In the genomic region with DNA sequence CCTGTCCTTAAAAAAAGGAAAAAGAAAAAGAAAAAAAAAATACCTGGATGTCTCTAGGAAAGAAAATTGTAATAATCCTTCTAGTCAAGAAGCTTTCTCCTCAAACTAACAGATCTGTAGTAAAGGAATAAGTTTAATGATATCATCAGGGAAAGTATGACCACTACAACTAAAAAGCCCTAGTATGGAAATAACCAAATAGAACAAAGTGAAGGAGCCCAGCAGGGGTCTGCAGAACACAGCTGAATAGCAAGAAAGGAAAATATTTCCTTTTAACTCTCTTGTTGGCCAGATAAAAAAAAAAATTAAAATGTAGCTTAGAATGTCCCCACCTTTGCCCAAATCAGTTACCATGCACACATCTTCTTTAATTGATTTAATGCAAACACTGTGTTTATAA, we compare ENCODE assay signal across 1 cellular context.
TF ChIP-seq lines count a peak whose summit lies in the region.

No MANE protein-coding gene starts in this region.

TF ChIP-seq in SK-N-SH, 30 proteins besides CTCF, POLR2A, EP300 and RAD21:
- TF ChIP-seq ELF1 (IDR thresholded peaks at IDR 0.05), result no peak
- no peak for TF ChIP-seq TCF12 (IDR thresholded peaks at IDR 0.05)
- TF ChIP-seq, protein P1, sequence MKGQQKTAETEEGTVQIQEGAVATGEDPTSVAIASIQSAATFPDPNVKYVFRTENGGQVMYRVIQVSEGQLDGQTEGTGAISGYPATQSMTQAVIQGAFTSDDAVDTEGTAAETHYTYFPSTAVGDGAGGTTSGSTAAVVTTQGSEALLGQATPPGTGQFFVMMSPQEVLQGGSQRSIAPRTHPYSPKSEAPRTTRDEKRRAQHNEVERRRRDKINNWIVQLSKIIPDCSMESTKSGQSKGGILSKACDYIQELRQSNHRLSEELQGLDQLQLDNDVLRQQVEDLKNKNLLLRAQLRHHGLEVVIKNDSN (IDR thresholded peaks at IDR 0.05; ENCODE audit: borderline replicate concordance, low read depth), result no peak
- TF ChIP-seq SMC3 (IDR thresholded peaks at IDR 0.05; ENCODE audit: low read depth, low read length), result no peak
- TF ChIP-seq TAF1 (IDR thresholded peaks at IDR 0.05; ENCODE audit: borderline replicate concordance, low read depth, low read length), result no peak
- no peak for TF ChIP-seq FOXJ3 (CRISPR knock-in tag; IDR thresholded peaks at IDR 0.05)
- TF ChIP-seq, protein P2, sequence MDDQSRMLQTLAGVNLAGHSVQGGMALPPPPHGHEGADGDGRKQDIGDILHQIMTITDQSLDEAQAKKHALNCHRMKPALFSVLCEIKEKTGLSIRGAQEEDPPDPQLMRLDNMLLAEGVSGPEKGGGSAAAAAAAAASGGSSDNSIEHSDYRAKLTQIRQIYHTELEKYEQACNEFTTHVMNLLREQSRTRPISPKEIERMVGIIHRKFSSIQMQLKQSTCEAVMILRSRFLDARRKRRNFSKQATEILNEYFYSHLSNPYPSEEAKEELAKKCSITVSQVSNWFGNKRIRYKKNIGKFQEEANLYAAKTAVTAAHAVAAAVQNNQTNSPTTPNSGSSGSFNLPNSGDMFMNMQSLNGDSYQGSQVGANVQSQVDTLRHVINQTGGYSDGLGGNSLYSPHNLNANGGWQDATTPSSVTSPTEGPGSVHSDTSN (IDR thresholded peaks at IDR 0.05), result no peak
- no peak for TF ChIP-seq POLR2AphosphoS5 (IDR thresholded peaks at IDR 0.05; ENCODE audit: low read depth, low read length)
- TF ChIP-seq FOXM1 (IDR thresholded peaks at IDR 0.05; ENCODE audit: low read depth), result no peak
- TF ChIP-seq RCOR1 (IDR thresholded peaks at IDR 0.05; ENCODE audit: low read length), result no peak
- TF ChIP-seq TEAD4 (IDR thresholded peaks at IDR 0.05; ENCODE audit: borderline replicate concordance, insufficient read depth), result no peak
- TF ChIP-seq, protein P3, sequence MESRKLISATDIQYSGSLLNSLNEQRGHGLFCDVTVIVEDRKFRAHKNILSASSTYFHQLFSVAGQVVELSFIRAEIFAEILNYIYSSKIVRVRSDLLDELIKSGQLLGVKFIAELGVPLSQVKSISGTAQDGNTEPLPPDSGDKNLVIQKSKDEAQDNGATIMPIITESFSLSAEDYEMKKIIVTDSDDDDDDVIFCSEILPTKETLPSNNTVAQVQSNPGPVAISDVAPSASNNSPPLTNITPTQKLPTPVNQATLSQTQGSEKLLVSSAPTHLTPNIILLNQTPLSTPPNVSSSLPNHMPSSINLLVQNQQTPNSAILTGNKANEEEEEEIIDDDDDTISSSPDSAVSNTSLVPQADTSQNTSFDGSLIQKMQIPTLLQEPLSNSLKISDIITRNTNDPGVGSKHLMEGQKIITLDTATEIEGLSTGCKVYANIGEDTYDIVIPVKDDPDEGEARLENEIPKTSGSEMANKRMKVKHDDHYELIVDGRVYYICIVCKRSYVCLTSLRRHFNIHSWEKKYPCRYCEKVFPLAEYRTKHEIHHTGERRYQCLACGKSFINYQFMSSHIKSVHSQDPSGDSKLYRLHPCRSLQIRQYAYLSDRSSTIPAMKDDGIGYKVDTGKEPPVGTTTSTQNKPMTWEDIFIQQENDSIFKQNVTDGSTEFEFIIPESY (IDR thresholded peaks at IDR 0.05; ENCODE audit: borderline replicate concordance, low read depth), result no peak
- no peak for TF ChIP-seq NFIC (IDR thresholded peaks at IDR 0.05; ENCODE audit: borderline replicate concordance)
